18 cellular contexts compared by ENCODE assay signal in genomic region chr20:46963758-46964181, GRCh38.
DNase-seq lines count a peak whose midpoint lies in the region; TF ChIP-seq lines count a peak whose summit lies in the region.
"Had no signal": no experiment of that assay in that cellular context is flagged by ENCODE, and none has a peak within 500 bp of the region (broad histone marks: within the 10 kb centered on the region; RNA-seq: fewer than 3 reads in every experiment).

No MANE protein-coding gene starts in this region.

- H2AK5ac ChIP-seq in H9 (ENCODE audit: insufficient read length, low read length): no peak overlapping the region

- no peaks in the 10 kb centered on the region; a peak in 1 of 5 replicates for H3K9me3 Mint-ChIP-seq in H9
- H3K9me3 Mint-ChIP-seq: activated T-helper 17 cell treated with anti-CD3 and anti-CD28 coated beads, Interleukin-2, amount 50 U/mL, for 72 hours had no signal

- peaks cover 2% of the 10 kb centered on the region for H3K27me3 Mint-ChIP-seq in H9 (ENCODE audit: low read depth)

- no peak overlapping the region for H2BK15ac ChIP-seq in H9 (ENCODE audit: low read depth, low read length)

- H2AFZ ChIP-seq in PC-9: no peak overlapping the region
- H2AFZ ChIP-seq in H9 (ENCODE audit: low read length): no peak overlapping the region

- DNase-seq in DMS79 treated with DMSO at 0.1 percent for 48 hours (lab: John Stamatoyannopoulos, UW): peak; percentile 34
- DNase-seq in DMS79 (lab: John Stamatoyannopoulos, UW): no peak
- peak in 1 of 2 experiments; percentile 99 for DNase-seq in PC-9
- peak; percentile 58 for DNase-seq in choroid plexus epithelial cell (ENCODE audit: low read depth)
- peak; percentile 53 for DNase-seq in prostate gland (ENCODE audit: low spot score)
- no peak for DNase-seq in H9
- DNase-seq in activated CD4-positive, alpha-beta T cell treated with anti-CD3 and anti-CD28 coated beads, Interleukin-2, amount 50 U/mL, for 4 hours: no peak
- no peak for DNase-seq in NCI-H1417 treated with DMSO at 0.1 percent for 48 hours (lab: John Stamatoyannopoulos, UW)
- DNase-seq: adrenal gland; left ventricle myocardium superior; NCI-H1092; Peyer's patch; stimulated activated naive CD4-positive, alpha-beta T cell; T-helper 1 cell had no signal

- no peak overlapping the region for H3K4me3 Mint-ChIP-seq in H9
- H3K4me3 Mint-ChIP-seq: activated T-helper 17 cell treated with anti-CD3 and anti-CD28 coated beads, Interleukin-2, amount 50 U/mL, for 72 hours; WTC11 had no signal

- TF ChIP-seq POLR2A in prostate gland (IDR thresholded peaks at IDR 0.05): no peak

- H4K91ac ChIP-seq in H9 (ENCODE audit: insufficient read length, low read depth, low read length): no peak overlapping the region

- H3K23ac ChIP-seq in H9 (ENCODE audit: insufficient read length, low read depth, low read length): no peak overlapping the region

- H4K20me1 ChIP-seq in PC-9 (ENCODE audit: insufficient read depth) (no peaks in the 10 kb centered on the region), H9 (ENCODE audit: control insufficient read depth, insufficient read depth, insufficient read length) (no peaks in the 10 kb centered on the region)
- H4K20me1 ChIP-seq: BLaER1 treated with 17β-estradiol and CSF1 and Interleukin-3, amounts not matched to agents 10 nM and 100 nM had no signal

- no peak overlapping the region for H2BK12ac ChIP-seq in H9 (ENCODE audit: insufficient read length, low read depth, low read length)

- H3K27ac Mint-ChIP-seq in H9: peak overlapping the region in 1 of 3 experiments; percentile 19; a peak in 3 of 7 replicates
- H3K27ac Mint-ChIP-seq: activated T-helper 17 cell treated with anti-CD3 and anti-CD28 coated beads, Interleukin-2, amount 50 U/mL, for 72 hours; WTC11 had no signal

- no TSS peak for BruUV-seq in PC-9 (replicated peaks; lab: Mats Ljungman, UMichigan)

- peaks cover 35% of the 10 kb centered on the region for H3K4me1 ChIP-seq in PC-9 (replicated peaks; ENCODE audit: insufficient read depth)
- H3K4me1 ChIP-seq in prostate gland (replicated peaks): peaks cover 18% of the 10 kb centered on the region
- H3K4me1 ChIP-seq in H9 (ENCODE audit: insufficient read depth, low read length): no peaks in the 10 kb centered on the region
- H3K4me1 ChIP-seq: adrenal gland, Peyer's patch had no signal

- POLR2A ChIA-PET in PC-9 (lab: Charles Lee; ENCODE audit: unreplicated experiment): no interaction called here

- intact Hi-C loops in PC-9 (cut with micrococcal nuclease; ENCODE audit: unreplicated experiment): no loop called here
- intact Hi-C loops in prostate gland (cut with DNase I): no loop called here

- H3K36me3 Mint-ChIP-seq in H9 (ENCODE audit: insufficient read depth in 1 of 3, low read depth in 3 of 3): no peaks in the 10 kb centered on the region
- H3K36me3 Mint-ChIP-seq: WTC11 had no signal

- H3K4me2 ChIP-seq in PC-9 (peak overlapping the region; percentile 42), H9 (ENCODE audit: insufficient read depth, insufficient read length, low read length) (no peak overlapping the region)

- no peak overlapping the region for H3K4me3 ChIP-seq in PC-9
- no peak overlapping the region for H3K4me3 ChIP-seq in choroid plexus epithelial cell (ENCODE audit: low read depth, low read length)
- H3K4me3 ChIP-seq in prostate gland: no peak overlapping the region
- H3K4me3 ChIP-seq: adrenal gland; BLaER1 treated with 17β-estradiol and CSF1 and Interleukin-3, amounts not matched to agents 10 nM and 100 nM; Peyer's patch had no signal

- CTCF ChIA-PET in PC-9 (lab: Charles Lee): no interaction called here

- H3T11ph ChIP-seq in H9 (ENCODE audit: low read length): no peak overlapping the region

- TF ChIP-seq CTCF in PC-9 (conservative IDR thresholded peaks at IDR 0.05) (no peak), choroid plexus epithelial cell (conservative IDR thresholded peaks at IDR 0.05; ENCODE audit: low read depth, low read length) (no peak), prostate gland (IDR thresholded peaks at IDR 0.05) (no peak), H9 (conservative IDR thresholded peaks at IDR 0.05) (no peak)

- H3K9me2 ChIP-seq in PC-9 (ENCODE audit: insufficient read depth): no peaks in the 10 kb centered on the region

- H3K27ac ChIP-seq in PC-9 (peak overlapping the region; percentile 74), prostate gland (peak overlapping the region; percentile 45 to 59), H9 (ENCODE audit: insufficient read length, low read depth, low read length) (no peak overlapping the region)
- H3K27ac ChIP-seq: 22Rv1; adrenal gland; BLaER1 treated with 17β-estradiol and CSF1 and Interleukin-3, amounts not matched to agents 10 nM and 100 nM; Peyer's patch had no signal

- no peak overlapping the region for H3K14ac ChIP-seq in H9 (ENCODE audit: insufficient read depth, low read length)

- H3K36me3 ChIP-seq in PC-9 (ENCODE audit: low read depth) (no peaks in the 10 kb centered on the region), prostate gland (no peaks in the 10 kb centered on the region)
- H3K36me3 ChIP-seq: adrenal gland; BLaER1 treated with 17β-estradiol and CSF1 and Interleukin-3, amounts not matched to agents 10 nM and 100 nM; Peyer's patch had no signal

- H2BK120ac ChIP-seq in H9 (ENCODE audit: low read depth, low read length, poor library complexity, severe bottlenecking): no peak overlapping the region

- H3K27me3 ChIP-seq in PC-9 (ENCODE audit: insufficient read depth, low read depth): no peaks in the 10 kb centered on the region
- no peaks in the 10 kb centered on the region for H3K27me3 ChIP-seq in prostate gland (replicated peaks; ENCODE audit: insufficient read depth)
- H3K27me3 ChIP-seq in H9 (ENCODE audit: insufficient read depth, low read length): no peaks in the 10 kb centered on the region
- H3K27me3 ChIP-seq: adrenal gland; BLaER1 treated with 17β-estradiol and CSF1 and Interleukin-3, amounts not matched to agents 10 nM and 100 nM; Peyer's patch had no signal

- H3K4me1 Mint-ChIP-seq in H9: peaks cover 21 to 24% of the 10 kb centered on the region in 2 experiments
- H3K4me1 Mint-ChIP-seq: activated T-helper 17 cell treated with anti-CD3 and anti-CD28 coated beads, Interleukin-2, amount 50 U/mL, for 72 hours had no signal

- peaks cover 32% of the 10 kb centered on the region; the same call in 1 of the 2 replicates for H3F3A ChIP-seq in PC-9 (ENCODE audit: insufficient read depth, low read depth)

- H3K9ac ChIP-seq in H9 (ENCODE audit: extremely low read depth, insufficient read length, low read length): no peak overlapping the region
- H3K9ac ChIP-seq: BLaER1 treated with 17β-estradiol and CSF1 and Interleukin-3, amounts not matched to agents 10 nM and 100 nM had no signal

- H2BK20ac ChIP-seq in H9 (ENCODE audit: low read depth, low read length, poor library complexity, severe bottlenecking): no peak overlapping the region

- no peak overlapping the region for H3K4ac ChIP-seq in H9 (ENCODE audit: low read depth, low read length)

- H4K5ac ChIP-seq in H9 (ENCODE audit: insufficient read length, low read depth, low read length): no peak overlapping the region

- H3K9me3 ChIP-seq in PC-9 (ENCODE audit: insufficient read depth, low read depth) (no peaks in the 10 kb centered on the region), prostate gland (no peaks in the 10 kb centered on the region), H9 (ENCODE audit: control insufficient read depth, low read depth, low read length) (no peaks in the 10 kb centered on the region)
- H3K9me3 ChIP-seq: adrenal gland; BLaER1 treated with 17β-estradiol and CSF1 and Interleukin-3, amounts not matched to agents 10 nM and 100 nM; Peyer's patch had no signal

- H4K8ac ChIP-seq in H9 (replicated peaks; ENCODE audit: insufficient read length, low read depth, low read length): no peak overlapping the region

- no peak overlapping the region for H3K18ac ChIP-seq in H9 (ENCODE audit: insufficient read length, low read depth, low read length)

- 36% methylated on average over 8 of the region's 8 CpGs for WGBS in prostate gland
- no CpG with 5 or more reads among the region's 8 CpGs for WGBS in H9 (ENCODE audit: extremely low coverage, insufficient read length, low lambda C conversion rate)

- no peak overlapping the region for H3K56ac ChIP-seq in H9 (ENCODE audit: insufficient read length, low read depth, low read length)

- H3K79me2 ChIP-seq in PC-9 (ENCODE audit: low read depth) (no peaks in the 10 kb centered on the region), H9 (ENCODE audit: insufficient read depth, low read length) (no peaks in the 10 kb centered on the region)

- H2BK5ac ChIP-seq in H9 (ENCODE audit: insufficient read length, low read length): no peak overlapping the region

- H3K79me1 ChIP-seq in H9 (ENCODE audit: insufficient read depth, low read depth, low read length, poor library complexity, severe bottlenecking): no peaks in the 10 kb centered on the region

- no peaks in the 10 kb centered on the region for H3K23me2 ChIP-seq in H9 (ENCODE audit: insufficient read length, low read depth, low read length, poor library complexity, severe bottlenecking)

Comparison
In these comparisons a context has a peak if more than half of its experiments do, and no peak if none do; other contexts are left out.
1. DNase-seq: peak in DMS79 treated with DMSO at 0.1 percent for 48 hours (single experiment), choroid plexus epithelial cell (single experiment) and prostate gland (single experiment); none in DMS79 (single experiment), H9 (single experiment), activated CD4-positive, alpha-beta T cell treated with anti-CD3 and anti-CD28 coated beads, Interleukin-2, amount 50 U/mL, for 4 hours (0 of 2) and NCI-H1417 treated with DMSO at 0.1 percent for 48 hours (single experiment).